In genomic region chr1:7961199-7962010, GRCh38 we compare ENCODE assay signal across 8 cellular contexts. TPM values are rescaled to one million over a fixed set of nuclear protein-coding genes. Genes with fewer than 3 reads are reported as not detected.
A peak's percentile ranks its signal among the peaks of the same experiment; 100 is the strongest.
DNase-seq lines count a peak whose midpoint lies in the region; ATAC-seq and TF ChIP-seq lines count a peak whose summit lies in the region.

TSS of gene PARK7 (plus strand) at chr1:7961711. CDS start at chr1:7962786, 1,075 bp downstream.

- no peaks in the 10 kb centered on the region for H3K9me3 Mint-ChIP-seq in activated naive CD8-positive, alpha-beta T cell treated with anti-CD3 and anti-CD28 coated beads, Interleukin-2, amount 50 U/mL, for 24 hours

- H3K9ac ChIP-seq in parathyroid adenoma = peak within 1 kb of the TSS; percentile 72

- intact Hi-C loops in Right ventricle myocardium superior (cut with DNase I) = no loop called here

- H3K36me3 Mint-ChIP-seq in activated naive CD8-positive, alpha-beta T cell treated with anti-CD3 and anti-CD28 coated beads, Interleukin-2, amount 50 U/mL, for 24 hours (ENCODE audit: low read depth) = peaks cover 54% of the 10 kb centered on the region

- TF ChIP-seq CTCF in GM12875 (IDR thresholded peaks at IDR 0.05; ENCODE audit: borderline replicate concordance, insufficient read depth, low read depth, low read length) (peak; percentile 53; the same call in 1 of the 2 replicates), parathyroid adenoma (IDR thresholded peaks at IDR 0.05) (peak; percentile 33), tibial nerve (IDR thresholded peaks at IDR 0.05) (peak in 4 of 5 experiments; percentile 12 to 86 (median 72))

- H3K27ac ChIP-seq in parathyroid adenoma (peak within 1 kb of the TSS; percentile 92), tibial nerve (peak within 1 kb of the TSS; percentile 84 to 95 (median 94))

- peak; percentile 86 to 98 for TF ChIP-seq EP300 in tibial nerve (IDR thresholded peaks at IDR 0.05)

- peaks cover 82% of the 10 kb centered on the region for H3K4me1 Mint-ChIP-seq in activated naive CD8-positive, alpha-beta T cell treated with anti-CD3 and anti-CD28 coated beads, Interleukin-2, amount 50 U/mL, for 24 hours

- H2AFZ ChIP-seq in parathyroid adenoma = peak within 1 kb of the TSS; percentile 83

- H3K27me3 Mint-ChIP-seq in activated naive CD8-positive, alpha-beta T cell treated with anti-CD3 and anti-CD28 coated beads, Interleukin-2, amount 50 U/mL, for 24 hours = no peaks in the 10 kb centered on the region

- H3K9me3 ChIP-seq in parathyroid adenoma (ENCODE audit: control insufficient read depth, low read length) (no peaks in the 10 kb centered on the region), tibial nerve (no peaks in the 10 kb centered on the region)

- no peaks in the 10 kb centered on the region for H3K4me1 ChIP-seq in parathyroid adenoma
- peaks cover 0 to 50% (median 16%) of the 10 kb centered on the region in 4 donors for H3K4me1 ChIP-seq in tibial nerve

- no peaks in the 10 kb centered on the region for H3K27me3 ChIP-seq in parathyroid adenoma (ENCODE audit: control insufficient read depth, insufficient read depth, low read length)
- no peaks in the 10 kb centered on the region for H3K27me3 ChIP-seq in tibial nerve

- peak within 1 kb of the TSS; percentile 96 for H3K4me2 ChIP-seq in parathyroid adenoma (ENCODE audit: low read length)

- peak within 1 kb of the TSS; percentile 98 for H3K27ac Mint-ChIP-seq in activated naive CD8-positive, alpha-beta T cell treated with anti-CD3 and anti-CD28 coated beads, Interleukin-2, amount 50 U/mL, for 24 hours

- ATAC-seq in HG02798 (IDR thresholded peaks at IDR 0.05; ENCODE audit: poor library complexity, unreplicated experiment) (peak; percentile 93), Right ventricle myocardium superior (ENCODE audit: poor library complexity) (peak; percentile 95)
- ATAC-seq in activated naive CD8-positive, alpha-beta T cell treated with anti-CD3 and anti-CD28 coated beads, Interleukin-2, amount 50 U/mL, for 24 hours = peak; percentile 98

- DNase-seq in NCI-H1417 treated with DMSO at 0.1 percent for 48 hours (lab: John Stamatoyannopoulos, UW) (peak; percentile 90), SW480 (ENCODE audit: low spot score) (peak; percentile 99), Right ventricle myocardium superior (peak; percentile 100), tibial nerve (ENCODE audit: low spot score in 2 of 2) (peak; percentile 98)
- peak; percentile 100 for DNase-seq in activated naive CD8-positive, alpha-beta T cell treated with anti-CD3 and anti-CD28 coated beads, Interleukin-2, amount 50 U/mL, for 24 hours

- peak within 1 kb of the TSS; percentile 99 for H3K4me3 Mint-ChIP-seq in activated naive CD8-positive, alpha-beta T cell treated with anti-CD3 and anti-CD28 coated beads, Interleukin-2, amount 50 U/mL, for 24 hours

- H3K79me2 ChIP-seq in parathyroid adenoma = peaks cover 20% of the 10 kb centered on the region

- no peaks in the 10 kb centered on the region for H3K36me3 ChIP-seq in parathyroid adenoma (ENCODE audit: control insufficient read depth, insufficient read depth, low read length)
- peaks cover 0 to 36% (median 0%) of the 10 kb centered on the region in 3 donors for H3K36me3 ChIP-seq in tibial nerve

- TF ChIP-seq POLR2A in tibial nerve (IDR thresholded peaks at IDR 0.05) = peak; percentile 56 to 90

- 0 to 1% methylated on average over 28 to 67 of the region's 81 CpGs for WGBS in tibial nerve, 2 donors

- H3K4me3 ChIP-seq in GM12875 (ENCODE audit: low read depth, low read length) (peak within 1 kb of the TSS; percentile 93), parathyroid adenoma (ENCODE audit: low read depth, low read length) (peak within 1 kb of the TSS; percentile 87), tibial nerve (peak within 1 kb of the TSS; percentile 83 to 94 (median 89))

RNA-seq across cellular contexts. Expression of gene PARK7, which starts in this region (rescaled TPM):
- total RNA-seq in Right ventricle myocardium superior = 361 TPM
- 100 to 1,000 TPM; 161 to 216 (median 191) TPM for total RNA-seq in tibial nerve

Comparison
In these comparisons a context has a peak if more than half of its experiments do, and no peak if none do; other contexts are left out.
1. Peak in every context shown above with its lines: DNase-seq, ATAC-seq, H3K4me3 ChIP-seq and H3K27ac ChIP-seq.